Comparison of ENCODE assay signal across 17 cellular contexts in genomic region chr12:24212496-24212895, GRCh38.
"Had no signal": no experiment of that assay in that cellular context is flagged by ENCODE, and none has a peak within 500 bp of the region (broad histone marks: within the 10 kb centered on the region; RNA-seq: fewer than 3 reads in every experiment).

No MANE protein-coding gene starts in this region.

- H3K27ac ChIP-seq: body of pancreas, coronary artery, right atrium auricular region had no signal

- ATAC-seq: body of pancreas, natural killer cell had no signal

- H3K4me3 Mint-ChIP-seq: activated naive CD4-positive, alpha-beta T cell treated with anti-CD3 and anti-CD28 coated beads, Interleukin-2, amount 50 U/mL, for 24 hours; activated T-cell treated with anti-CD3 and anti-CD28 coated beads, Interleukin-2, amount 50 U/mL, for 24 hours; natural killer cell had no signal

- H3K27me3 ChIP-seq: body of pancreas, right atrium auricular region had no signal

- DNase-seq: activated CD4-positive, alpha-beta T cell treated with anti-CD3 and anti-CD28 coated beads, Interleukin-2, amount 50 U/mL, for 4 hours; activated CD4-positive, CD25-positive, alpha-beta regulatory T cell treated with anti-CD3 and anti-CD28 coated beads, Interleukin-2, amount 50 U/mL, for 72 hours; activated effector memory CD4-positive, alpha-beta T cell treated with Interleukin-2 at 50 U/mL for 16 hours; activated T-cell treated with anti-CD3 and anti-CD28 coated beads, Interleukin-2, amount 50 U/mL, for 24 hours; amniotic stem cell; body of pancreas; central memory CD4-positive, alpha-beta T cell; effector CD4-positive, alpha-beta T cell; foreskin melanocyte; head of caudate nucleus; mammary epithelial cell; natural killer cell; nucleus accumbens; small intestine had no signal

- H3K4me1 Mint-ChIP-seq: activated naive CD4-positive, alpha-beta T cell treated with anti-CD3 and anti-CD28 coated beads, Interleukin-2, amount 50 U/mL, for 24 hours; natural killer cell had no signal

- H3K27me3 Mint-ChIP-seq: activated naive CD4-positive, alpha-beta T cell treated with anti-CD3 and anti-CD28 coated beads, Interleukin-2, amount 50 U/mL, for 24 hours; activated T-cell treated with anti-CD3 and anti-CD28 coated beads, Interleukin-2, amount 50 U/mL, for 24 hours had no signal

- H3K36me3 Mint-ChIP-seq: activated naive CD4-positive, alpha-beta T cell treated with anti-CD3 and anti-CD28 coated beads, Interleukin-2, amount 50 U/mL, for 24 hours; natural killer cell had no signal

- H3K27ac Mint-ChIP-seq: activated naive CD4-positive, alpha-beta T cell treated with anti-CD3 and anti-CD28 coated beads, Interleukin-2, amount 50 U/mL, for 24 hours; activated T-cell treated with anti-CD3 and anti-CD28 coated beads, Interleukin-2, amount 50 U/mL, for 24 hours; natural killer cell had no signal

- H3K4me1 ChIP-seq: body of pancreas, right atrium auricular region had no signal

- H3K9me3 Mint-ChIP-seq: activated naive CD4-positive, alpha-beta T cell treated with anti-CD3 and anti-CD28 coated beads, Interleukin-2, amount 50 U/mL, for 24 hours had no signal

- H3K4me3 ChIP-seq: body of pancreas, coronary artery, right atrium auricular region had no signal

- H3K9me3 ChIP-seq: body of pancreas, right atrium auricular region had no signal

- H3K36me3 ChIP-seq: right atrium auricular region had no signal
